1 cellular context compared by ENCODE assay signal in the genomic region with DNA sequence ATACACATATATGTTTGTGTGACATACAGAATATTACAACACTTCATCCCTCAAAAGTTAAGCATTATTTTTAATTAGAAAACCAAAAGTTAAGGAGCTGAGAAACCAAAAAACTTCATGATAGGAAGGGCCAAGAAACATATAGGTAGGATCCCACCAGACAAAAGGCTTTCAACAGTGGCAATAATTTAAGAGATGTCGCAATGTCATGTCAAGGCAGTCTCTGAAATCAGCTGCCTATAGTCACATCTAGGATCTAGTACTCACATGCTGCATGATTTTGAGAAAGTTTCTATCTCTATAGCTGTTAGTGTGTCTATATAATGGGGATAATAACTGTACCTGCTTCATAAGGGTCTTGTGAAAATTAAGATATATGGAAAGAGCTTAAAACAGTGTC.
A peak's percentile ranks its signal among the peaks of the same experiment; 100 is the strongest.
TF ChIP-seq lines count a peak whose summit lies in the region.

No MANE protein-coding gene starts in this region.

TF ChIP-seq in K562, 482 proteins besides CTCF, POLR2A, EP300 and RAD21 (continued from another document):
- TF ChIP-seq CEBPG (CRISPR knock-in tag; IDR thresholded peaks at IDR 0.05) (peak; percentile 23; the same call in 1 of the 2 replicates), CEBPG (tag; conservative IDR thresholded peaks at IDR 0.05 in 1 of 2, IDR thresholded peaks at IDR 0.05 in 1 of 2) (peak; percentile 84 to 95)
- TF ChIP-seq, protein P1, sequence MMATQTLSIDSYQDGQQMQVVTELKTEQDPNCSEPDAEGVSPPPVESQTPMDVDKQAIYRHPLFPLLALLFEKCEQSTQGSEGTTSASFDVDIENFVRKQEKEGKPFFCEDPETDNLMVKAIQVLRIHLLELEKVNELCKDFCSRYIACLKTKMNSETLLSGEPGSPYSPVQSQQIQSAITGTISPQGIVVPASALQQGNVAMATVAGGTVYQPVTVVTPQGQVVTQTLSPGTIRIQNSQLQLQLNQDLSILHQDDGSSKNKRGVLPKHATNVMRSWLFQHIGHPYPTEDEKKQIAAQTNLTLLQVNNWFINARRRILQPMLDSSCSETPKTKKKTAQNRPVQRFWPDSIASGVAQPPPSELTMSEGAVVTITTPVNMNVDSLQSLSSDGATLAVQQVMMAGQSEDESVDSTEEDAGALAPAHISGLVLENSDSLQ (IDR thresholded peaks at IDR 0.05) = peak; percentile 26; the same call in 1 of the 2 replicates
- TF ChIP-seq, protein P2, sequence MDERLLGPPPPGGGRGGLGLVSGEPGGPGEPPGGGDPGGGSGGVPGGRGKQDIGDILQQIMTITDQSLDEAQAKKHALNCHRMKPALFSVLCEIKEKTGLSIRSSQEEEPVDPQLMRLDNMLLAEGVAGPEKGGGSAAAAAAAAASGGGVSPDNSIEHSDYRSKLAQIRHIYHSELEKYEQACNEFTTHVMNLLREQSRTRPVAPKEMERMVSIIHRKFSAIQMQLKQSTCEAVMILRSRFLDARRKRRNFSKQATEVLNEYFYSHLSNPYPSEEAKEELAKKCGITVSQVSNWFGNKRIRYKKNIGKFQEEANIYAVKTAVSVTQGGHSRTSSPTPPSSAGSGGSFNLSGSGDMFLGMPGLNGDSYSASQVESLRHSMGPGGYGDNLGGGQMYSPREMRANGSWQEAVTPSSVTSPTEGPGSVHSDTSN (CRISPR knock-in tag; IDR thresholded peaks at IDR 0.05; ENCODE audit: low read depth) = no peak
- TF ChIP-seq, protein P2 (tag; conservative IDR thresholded peaks at IDR 0.05; ENCODE audit: low read depth) = peak; percentile 79
